In genomic region chr9:137277329-137278041, GRCh38 we compare ENCODE assay signal across 1 cellular context.
TF ChIP-seq lines count a peak whose summit lies in the region.

Gene TOR4A, plus strand, starts transcription at chr9:137277726. Its CDS starts 964 bp downstream, at chr9:137278690.

TF ChIP-seq in H1, 55 proteins besides CTCF, POLR2A, EP300 and RAD21 (continued from another document):
- peak; percentile 35; the same call in 1 of the 2 replicates for TF ChIP-seq EGR1 (IDR thresholded peaks at IDR 0.05; ENCODE audit: borderline replicate concordance, low read depth, low read length)
- TF ChIP-seq MAX (IDR thresholded peaks at IDR 0.05): no peak
- TF ChIP-seq KDM1A (IDR thresholded peaks at IDR 0.05; ENCODE audit: borderline replicate concordance, low read length): peak; percentile 23; the same call in 1 of the 2 replicates
- 0 out of 4 replicates have a peak, but pooled peaks of 1 of the 2 experiments have one; percentile 43 for TF ChIP-seq SIN3A (conservative IDR thresholded peaks at IDR 0.05 in 1 of 2, IDR thresholded peaks at IDR 0.05 in 1 of 2; ENCODE audit: low read depth in 1 of 2, low read length in 2 of 2)
- TF ChIP-seq E2F6 (IDR thresholded peaks at IDR 0.05): 0 out of 2 replicates have a peak, but pooled peaks have one; percentile 12
